In genomic region chr1:210730023-210730422, GRCh38 we compare ENCODE assay signal across 26 cellular contexts.
"Had no signal": no experiment of that assay in that cellular context is flagged by ENCODE, and none has a peak within 500 bp of the region (broad histone marks: within the 10 kb centered on the region; RNA-seq: fewer than 3 reads in every experiment).

No MANE protein-coding gene starts in this region.

- H3K27me3 Mint-ChIP-seq: stimulated activated naive B cell treated with anti-CD40 and anti-IgM and Interleukin-4, amounts not matched to agents 10 μg/mL and 1 μg/mL and 100 μg/mL, for 72 hours had no signal

- H3K9me3 ChIP-seq: esophagus muscularis mucosa, heart right ventricle, lower lobe of right lung, right lobe of liver, thoracic aorta, tibial nerve, vagina had no signal

- ATAC-seq: foreskin keratinocyte; heart right ventricle; left ventricle myocardium superior; lower lobe of right lung; natural killer cell; right lobe of liver; stimulated activated naive B cell treated with anti-CD40 and anti-IgM and Interleukin-4, amounts not matched to agents 10 μg/mL and 1 μg/mL and 100 μg/mL, for 72 hours had no signal

- H3K27ac Mint-ChIP-seq: immature natural killer cell; natural killer cell; progenitor cell of endocrine pancreas; stimulated activated naive B cell treated with anti-CD40 and anti-IgM and Interleukin-4, amounts not matched to agents 10 μg/mL and 1 μg/mL and 100 μg/mL, for 72 hours; stimulated activated naive CD8-positive, alpha-beta T cell treated with anti-CD3 and anti-CD28 coated beads, Interleukin-15, Interleukin-2, amounts not matched to agents 100 ng/mL and 50 ng/mL, for 24 hours had no signal

- H3K4me1 Mint-ChIP-seq: stimulated activated naive B cell treated with anti-CD40 and anti-IgM and Interleukin-4, amounts not matched to agents 10 μg/mL and 1 μg/mL and 100 μg/mL, for 72 hours had no signal

- H3K36me3 Mint-ChIP-seq: immature natural killer cell; natural killer cell; stimulated activated naive B cell treated with anti-CD40 and anti-IgM and Interleukin-4, amounts not matched to agents 10 μg/mL and 1 μg/mL and 100 μg/mL, for 72 hours had no signal

- H3K4me3 Mint-ChIP-seq: immature natural killer cell; natural killer cell; neural crest cell; stimulated activated naive B cell treated with anti-CD40 and anti-IgM and Interleukin-4, amounts not matched to agents 10 μg/mL and 1 μg/mL and 100 μg/mL, for 72 hours; stimulated activated naive CD8-positive, alpha-beta T cell treated with anti-CD3 and anti-CD28 coated beads, Interleukin-15, Interleukin-2, amounts not matched to agents 100 ng/mL and 50 ng/mL, for 24 hours had no signal

- H3K9me3 Mint-ChIP-seq: natural killer cell; neural crest cell; stimulated activated naive CD8-positive, alpha-beta T cell treated with anti-CD3 and anti-CD28 coated beads, Interleukin-15, Interleukin-2, amounts not matched to agents 100 ng/mL and 50 ng/mL, for 24 hours had no signal

- H3K79me2 ChIP-seq: parathyroid adenoma had no signal

- DNase-seq: dermis blood vessel endothelial cell; effector memory CD4-positive, alpha-beta T cell; foreskin keratinocyte; glutamatergic neuron; heart right ventricle; hippocampal formation; immature natural killer cell; islet precursor cell; kidney glomerular epithelial cell; left ventricle myocardium superior; lower lobe of right lung; natural killer cell; right lobe of liver; small intestine; stimulated activated CD4-positive, alpha-beta T cell treated with anti-CD3 and anti-CD28 coated beads, Interleukin-15, amount 100 ng/mL, for 24 hours; stimulated activated CD4-positive, alpha-beta T cell treated with anti-CD3 and anti-CD28 coated beads, Interleukin-2, amount 100 ng/mL, for 48 hours; stimulated activated naive B cell treated with anti-CD40 and anti-IgM and Interleukin-4, amounts not matched to agents 10 μg/mL and 1 μg/mL and 100 μg/mL, for 72 hours had no signal

- H3K27ac ChIP-seq: coronary artery, esophagus muscularis mucosa, foreskin keratinocyte, heart right ventricle, lower lobe of right lung, parathyroid adenoma, right lobe of liver, thoracic aorta, tibial nerve, vagina had no signal

- H3K4me3 ChIP-seq: coronary artery, esophagus muscularis mucosa, heart right ventricle, lower lobe of right lung, right lobe of liver, thoracic aorta, tibial nerve, vagina had no signal

- H2AFZ ChIP-seq: parathyroid adenoma had no signal

- H3K27me3 ChIP-seq: foreskin keratinocyte, right lobe of liver, tibial nerve, vagina had no signal

- H3K9ac ChIP-seq: parathyroid adenoma had no signal

- H3K36me3 ChIP-seq: esophagus muscularis mucosa, heart right ventricle, lower lobe of right lung, right lobe of liver, thoracic aorta, tibial nerve, vagina had no signal

- H3K4me1 ChIP-seq: esophagus muscularis mucosa, foreskin keratinocyte, heart right ventricle, lower lobe of right lung, parathyroid adenoma, tibial nerve, vagina had no signal
